ENCODE assay signal across 17 cellular contexts in genomic region chr1:167683226-167683625, GRCh38. TPM values are rescaled to one million over a fixed set of nuclear protein-coding genes. Genes with fewer than 3 reads are reported as not detected.
DNase-seq lines count a peak whose midpoint lies in the region; ATAC-seq, FAIRE-seq and TF ChIP-seq lines count a peak whose summit lies in the region.
"Had no signal": no experiment of that assay in that cellular context is flagged by ENCODE, and none has a peak within 500 bp of the region (broad histone marks: within the 10 kb centered on the region; RNA-seq: fewer than 3 reads in every experiment).

No MANE protein-coding gene starts in this region.

- DNase-seq in DND-41 (no peak), astrocyte (ENCODE audit: low read depth) (no peak), naive B cell (no peak), RPMI8226 (no peak)
- no peak for DNase-seq in effector CD4-positive, alpha-beta T cell
- DNase-seq: activated CD4-positive, CD25-positive, alpha-beta regulatory T cell; BE2C; GF-D8; immature natural killer cell; NCI-H1694 treated with DMSO at 0.1 percent for 48 hours; stimulated activated naive CD4-positive, alpha-beta T cell treated with Interleukin-2 at 50 U/mL for 16 hours; SW 1271 had no signal

- H2AFZ ChIP-seq in DND-41 (ENCODE audit: low read depth, low read length) = no peak overlapping the region
- no peak overlapping the region for H2AFZ ChIP-seq in astrocyte (ENCODE audit: low read depth, low read length)
- H2AFZ ChIP-seq: GM23248 had no signal

- H3K79me2 ChIP-seq in DND-41 (ENCODE audit: insufficient read depth, low read length) (peaks cover 57% of the 10 kb centered on the region), astrocyte (ENCODE audit: insufficient read depth, low read length) (no peaks in the 10 kb centered on the region)

- H3K4me2 ChIP-seq in BLaER1 = no peak overlapping the region
- no peak overlapping the region for H3K4me2 ChIP-seq in DND-41 (ENCODE audit: insufficient read depth, low read length)
- H3K4me2 ChIP-seq in astrocyte (ENCODE audit: low read length) = peak overlapping the region; percentile 41

- TF ChIP-seq CTCF in DND-41 (IDR thresholded peaks at IDR 0.05; ENCODE audit: borderline replicate concordance, extremely low read depth, low read length, poor library complexity, severe bottlenecking) (no peak), astrocyte (IDR thresholded peaks at IDR 0.05; ENCODE audit: insufficient read depth, low read depth, low read length) (no peak)

- H3K4me1 Mint-ChIP-seq in astrocyte (ENCODE audit: low read depth, unreplicated experiment) (peaks cover 18% of the 10 kb centered on the region), naive B cell (peaks cover 31 to 57% (median 54%) of the 10 kb centered on the region in 3 donors)

- ATAC-seq in DND-41 (ENCODE audit: insufficient read depth, low read depth) = no peak
- ATAC-seq in naive B cell (ENCODE audit: low read depth in 2 of 2) = no peak
- no peak for ATAC-seq in GM21423 (IDR thresholded peaks at IDR 0.05; ENCODE audit: unreplicated experiment)
- ATAC-seq in GM18868 (IDR thresholded peaks at IDR 0.05; ENCODE audit: unreplicated experiment) = no peak
- ATAC-seq: K562 had no signal

- 0 out of 2 replicates have a peak overlapping the region, but pooled peaks have one; percentile 24 for H3K27ac ChIP-seq in BLaER1
- H3K27ac ChIP-seq in DND-41 (ENCODE audit: low read length) = peak overlapping the region; percentile 46
- no peak overlapping the region for H3K27ac ChIP-seq in astrocyte (ENCODE audit: low read depth, low read length)
- H3K27ac ChIP-seq: GM23248 had no signal

- H3K36me3 Mint-ChIP-seq in astrocyte (ENCODE audit: low read depth, unreplicated experiment) = no peaks in the 10 kb centered on the region
- H3K36me3 Mint-ChIP-seq in naive B cell = peaks cover 10 to 12% of the 10 kb centered on the region in 2 donors

- FAIRE-seq in astrocyte (lab: Jason Lieb, UNC) = no peak
- FAIRE-seq: K562 had no signal

- peaks cover 99% of the 10 kb centered on the region for H3K36me3 ChIP-seq in BLaER1
- peaks cover 96% of the 10 kb centered on the region for H3K36me3 ChIP-seq in DND-41 (ENCODE audit: insufficient read depth, low read length)
- no peaks in the 10 kb centered on the region for H3K36me3 ChIP-seq in astrocyte (ENCODE audit: insufficient read depth, low read length)
- H3K36me3 ChIP-seq: BE2C had no signal

- H3K27me3 Mint-ChIP-seq in astrocyte (ENCODE audit: low read depth, unreplicated experiment) (peaks cover 7% of the 10 kb centered on the region), naive B cell (no peaks in the 10 kb centered on the region)

- H3K9ac ChIP-seq in BLaER1 (no peak overlapping the region), DND-41 (ENCODE audit: low read depth, low read length) (no peak overlapping the region), astrocyte (ENCODE audit: low read length) (no peak overlapping the region)
- H3K9ac ChIP-seq: GM23248 had no signal

- H3K27ac Mint-ChIP-seq in astrocyte (ENCODE audit: unreplicated experiment) = peak overlapping the region; percentile 14
- peak overlapping the region in 5 of 6 donors; percentile 15 to 89 (median 53) for H3K27ac Mint-ChIP-seq in naive B cell

- no peaks in the 10 kb centered on the region for H3K27me3 ChIP-seq in BLaER1
- H3K27me3 ChIP-seq in DND-41 (ENCODE audit: insufficient read depth, low read length, poor library complexity) = no peaks in the 10 kb centered on the region
- no peaks in the 10 kb centered on the region for H3K27me3 ChIP-seq in astrocyte (ENCODE audit: insufficient read depth, low read length)
- H3K27me3 ChIP-seq: BE2C had no signal

- H3K4me3 Mint-ChIP-seq in astrocyte (ENCODE audit: unreplicated experiment) (no peak overlapping the region), naive B cell (no peak overlapping the region)
- H3K4me3 Mint-ChIP-seq: immature natural killer cell had no signal

- peaks cover 100% of the 10 kb centered on the region for H4K20me1 ChIP-seq in BLaER1
- H4K20me1 ChIP-seq in DND-41 (ENCODE audit: insufficient read depth, low read length) = peaks cover 53% of the 10 kb centered on the region
- H4K20me1 ChIP-seq in astrocyte (ENCODE audit: insufficient read depth, low read length) = no peaks in the 10 kb centered on the region

- no peaks in the 10 kb centered on the region for H3K9me3 ChIP-seq in BLaER1
- no peaks in the 10 kb centered on the region for H3K9me3 ChIP-seq in DND-41 (ENCODE audit: insufficient read depth, low read length, severe bottlenecking)
- H3K9me3 ChIP-seq in astrocyte (ENCODE audit: insufficient read depth, low read depth, low read length) = no peaks in the 10 kb centered on the region
- H3K9me3 ChIP-seq: BE2C had no signal

- H3K4me3 ChIP-seq in BLaER1 (no peak overlapping the region), DND-41 (ENCODE audit: low read depth in 1 of 2, low read length in 2 of 2) (no peak overlapping the region), astrocyte (ENCODE audit: insufficient read depth, low read depth, low read length) (no peak overlapping the region)
- H3K4me3 ChIP-seq: GM23248, K562 had no signal

- no peaks in the 10 kb centered on the region for H3K9me3 Mint-ChIP-seq in astrocyte (ENCODE audit: unreplicated experiment)
- H3K9me3 Mint-ChIP-seq in naive B cell = no peaks in the 10 kb centered on the region
- H3K9me3 Mint-ChIP-seq: immature natural killer cell had no signal

- peaks cover 86% of the 10 kb centered on the region for H3K4me1 ChIP-seq in BLaER1
- no peaks in the 10 kb centered on the region for H3K4me1 ChIP-seq in DND-41 (ENCODE audit: insufficient read depth, low read length)
- peaks cover 5% of the 10 kb centered on the region for H3K4me1 ChIP-seq in astrocyte (ENCODE audit: insufficient read depth, low read length)

RNA-seq across cellular contexts. Expression of gene MPZL1, which starts 38.6 kb away (rescaled TPM):
- total RNA-seq in astrocyte = 229 and 240 TPM in 2 replicates
- 10 to 100 TPM; 23.5 to 64.2 (median 29.7) TPM for polyA plus RNA-seq in naive B cell (ENCODE audit: low read depth in 6 of 6)

RNA-seq across cellular contexts. Expression of gene RCSD1, which starts 53.2 kb away (rescaled TPM):
- total RNA-seq in astrocyte = 0.58 and 0.98 TPM in 2 replicates
- polyA plus RNA-seq in naive B cell (ENCODE audit: low read depth in 6 of 6) = 100 to 1,000 TPM; 273 to 418 (median 333) TPM
